29 cellular contexts compared by ENCODE assay signal in the genomic region with DNA sequence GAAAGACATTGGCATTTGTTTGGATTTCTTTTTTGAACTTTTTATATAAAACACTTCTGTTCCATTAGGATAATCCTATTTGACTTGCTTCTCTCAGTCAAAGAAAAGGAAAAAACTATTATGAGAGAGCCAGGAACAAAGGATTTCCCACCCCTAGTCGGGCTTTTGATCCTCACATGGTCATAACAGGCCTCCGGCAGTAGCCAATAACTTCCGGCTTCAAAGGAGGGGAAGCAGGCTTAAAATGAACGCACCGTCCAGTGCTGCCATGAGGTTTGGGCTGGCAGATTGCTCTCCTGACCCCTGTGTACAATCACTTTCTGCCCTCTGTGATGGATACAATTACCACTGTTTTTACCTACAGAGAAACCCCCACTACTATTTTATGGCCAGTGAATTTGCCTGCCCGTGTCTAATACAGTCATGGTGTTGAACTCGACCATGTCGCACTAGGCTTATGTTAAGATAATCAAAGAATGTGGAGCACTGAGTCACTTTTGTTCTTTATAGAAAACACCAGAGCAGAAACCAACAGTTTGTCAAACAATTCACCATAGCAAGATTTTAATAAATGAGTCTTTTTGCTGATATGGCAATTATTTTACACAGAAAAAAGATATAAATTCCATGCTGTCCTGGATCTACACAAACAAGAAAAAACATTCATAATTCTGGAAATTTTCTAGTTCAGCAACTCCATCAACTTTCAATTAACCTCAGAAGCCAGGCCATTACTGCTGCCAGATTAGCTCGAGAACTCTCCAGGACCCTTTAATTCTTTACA.
DNase-seq lines count a peak whose midpoint lies in the region; ATAC-seq and TF ChIP-seq lines count a peak whose summit lies in the region.
"Had no signal": no experiment of that assay in that cellular context is flagged by ENCODE, and none has a peak within 500 bp of the region (broad histone marks: within the 10 kb centered on the region; RNA-seq: fewer than 3 reads in every experiment).

No MANE protein-coding gene starts in this region.

- no peak overlapping the region for H2BK120ac ChIP-seq in neuronal stem cell (ENCODE audit: low read depth, low read length)

- H3K23ac ChIP-seq in neuronal stem cell (ENCODE audit: low read depth, low read length, poor library complexity) = no peak overlapping the region

- DNase-seq in left ventricle myocardium inferior = no peak
- no peak for DNase-seq in Right ventricle myocardium inferior (ENCODE audit: missing footprints)
- peak; percentile 59 for DNase-seq in left kidney (ENCODE audit: low read depth, low spot score)
- no peak for DNase-seq in neuronal stem cell (ENCODE audit: low spot score)
- DNase-seq in uterus = no peak
- DNase-seq in activated CD4-positive, alpha-beta T cell treated with anti-CD3 and anti-CD28 coated beads, Interleukin-2, amount 50 U/mL, for 4 hours = no peak
- no peak for DNase-seq in AG20443 (ENCODE audit: low spot score)
- DNase-seq in activated gamma-delta T cell (lab: John Stamatoyannopoulos, UW) = no peak
- DNase-seq: activated B cell treated with CpG ODN at 0.5 μM for 24 hours; activated CD4-positive, alpha-beta T cell treated with anti-CD3 and anti-CD28 coated beads, Interleukin-2, amount 10 ng/mL, durations not matched to agents 7 days and 5 days; activated CD8-positive, alpha-beta memory T cell treated with anti-CD3 and anti-CD28 coated beads, Interleukin-2, amount 10 ng/mL, durations not matched to agents 7 days and 5 days; activated T-cell treated with anti-CD3 and anti-CD28 coated beads, Interleukin-2, amount 50 U/mL, for 4 hours; CD4-positive, alpha-beta T cell; DND-41; effector CD8-positive, alpha-beta T cell; GF-D8; H9; head of caudate nucleus; mesendoderm; NCI-H1417 treated with DMSO at 0.1 percent for 48 hours; NCI-H2081; NCI-H774; RPMI8226; SK-N-SH had no signal

- H3K4me2 ChIP-seq in neuronal stem cell (ENCODE audit: insufficient read depth, low read length, poor library complexity, severe bottlenecking) = no peak overlapping the region
- H3K4me2 ChIP-seq: SK-N-SH had no signal

- H3K4me1 ChIP-seq in left ventricle myocardium inferior (peaks cover 37% of the 10 kb centered on the region), neuronal stem cell (ENCODE audit: control insufficient read depth in 2 of 2, insufficient read depth in 1 of 2, low read depth in 1 of 2, low read length in 2 of 2) (peaks cover 2 to 5% of the 10 kb centered on the region in 2 donors), uterus (no peaks in the 10 kb centered on the region)
- H3K4me1 ChIP-seq: ascending aorta, prostate gland had no signal

- H3K27ac ChIP-seq in left ventricle myocardium inferior (replicated peaks) (peak overlapping the region; percentile 62), neuronal stem cell (replicated peaks; ENCODE audit: low read length) (no peak overlapping the region), uterus (peak overlapping the region; percentile 19 to 47)
- H3K27ac ChIP-seq: cardiac muscle cell, HL-60, prostate gland had no signal

- ATAC-seq in Right ventricle myocardium inferior = no peak
- ATAC-seq: activated CD8-positive, alpha-beta memory T cell treated with anti-CD3 and anti-CD28 coated beads, Interleukin-2, amount 10 ng/mL, durations not matched to agents 7 days and 5 days; activated T-cell treated with anti-CD3 and anti-CD28 coated beads, Interleukin-2, amount 50 U/mL, for 4 hours; stimulated activated memory B cell treated with anti-CD40 and anti-IgM and Interleukin-4, amounts not matched to agents 10 μg/mL and 1 μg/mL and 100 μg/mL, for 72 hours had no signal

- H3K4ac ChIP-seq in neuronal stem cell (ENCODE audit: low read length) = no peak overlapping the region

- H2AK5ac ChIP-seq in neuronal stem cell (ENCODE audit: low read depth, low read length) = no peak overlapping the region

- peaks cover 5% of the 10 kb centered on the region for H3K9me3 ChIP-seq in left ventricle myocardium inferior (replicated peaks)
- peaks cover 0 to 13% of the 10 kb centered on the region in 2 donors for H3K9me3 ChIP-seq in neuronal stem cell (replicated peaks in 1 of 2; ENCODE audit: control insufficient read depth in 2 of 2, insufficient read depth in 1 of 2, low read depth in 1 of 2, low read length in 2 of 2)
- H3K9me3 ChIP-seq in uterus = no peaks in the 10 kb centered on the region
- H3K9me3 ChIP-seq: ascending aorta, prostate gland, SK-N-SH had no signal

- TF ChIP-seq CTCF in left ventricle myocardium inferior (IDR thresholded peaks at IDR 0.05; ENCODE audit: borderline replicate concordance) (no peak), uterus (IDR thresholded peaks at IDR 0.05) (no peak)

- H3K9ac ChIP-seq in neuronal stem cell (ENCODE audit: low read depth, low read length, poor library complexity) = no peak overlapping the region
- H3K9ac ChIP-seq: SK-N-SH had no signal

- no peaks in the 10 kb centered on the region for H3K27me3 ChIP-seq in left ventricle myocardium inferior (ENCODE audit: low read depth)
- no peaks in the 10 kb centered on the region for H3K27me3 ChIP-seq in neuronal stem cell (ENCODE audit: control insufficient read depth in 3 of 3, insufficient read depth in 3 of 3, low read depth in 1 of 3, low read length in 3 of 3)
- H3K27me3 ChIP-seq in uterus = no peaks in the 10 kb centered on the region
- H3K27me3 ChIP-seq: ascending aorta, cardiac muscle cell had no signal

- H3K18ac ChIP-seq in neuronal stem cell (ENCODE audit: low read length) = no peak overlapping the region

- no peak overlapping the region for H4K91ac ChIP-seq in neuronal stem cell (ENCODE audit: low read depth, low read length, poor library complexity)

- intact Hi-C loops in left ventricle myocardium inferior (cut with micrococcal nuclease) (no loop called here), Right ventricle myocardium inferior (cut with DNase I) (loop anchor here (5.0 to 10.0 kb wide), 2 partner anchors 115 to 207 kb away; a partner anchor contains a TSS), uterus (cut with DNase I; ENCODE audit: low total_unique reads) (no loop called here)

- H3K4me3 ChIP-seq in left ventricle myocardium inferior (no peak overlapping the region), neuronal stem cell (ENCODE audit: low read length in 2 of 2) (no peak overlapping the region), uterus (no peak overlapping the region)
- H3K4me3 ChIP-seq: ascending aorta, cardiac muscle cell, prostate gland had no signal

- no peak overlapping the region for H2BK12ac ChIP-seq in neuronal stem cell (ENCODE audit: low read length)

- H2AFZ ChIP-seq in neuronal stem cell (ENCODE audit: low read length) = peak overlapping the region; percentile 28

- no peak overlapping the region for H3K14ac ChIP-seq in neuronal stem cell (ENCODE audit: low read length)

- no peak overlapping the region for H2BK15ac ChIP-seq in neuronal stem cell (ENCODE audit: low read length)

- no peak overlapping the region for H2BK5ac ChIP-seq in neuronal stem cell (ENCODE audit: low read length)

- no CpG with 5 or more reads among the region's 9 CpGs for WGBS in neuronal stem cell (ENCODE audit: extremely low coverage in 2 of 2, insufficient read length in 2 of 2, insufficient replicate concordance in 1 of 2), 2 donors

- H3K36me3 ChIP-seq in left ventricle myocardium inferior = no peaks in the 10 kb centered on the region
- H3K36me3 ChIP-seq in neuronal stem cell (replicated peaks in 1 of 2; ENCODE audit: control insufficient read depth in 2 of 2, insufficient read depth in 2 of 2, low read length in 2 of 2) = no peaks in the 10 kb centered on the region
- H3K36me3 ChIP-seq in uterus = no peaks in the 10 kb centered on the region
- H3K36me3 ChIP-seq: ascending aorta, cardiac muscle cell, prostate gland had no signal

- no peak overlapping the region for H4K8ac ChIP-seq in neuronal stem cell (ENCODE audit: low read depth, low read length)

- no peaks in the 10 kb centered on the region for H3K79me1 ChIP-seq in neuronal stem cell (ENCODE audit: low read depth, low read length)

- no peak for TF ChIP-seq POLR2A in uterus (IDR thresholded peaks at IDR 0.05)
